8 cellular contexts compared by ENCODE assay signal in the genomic region with DNA sequence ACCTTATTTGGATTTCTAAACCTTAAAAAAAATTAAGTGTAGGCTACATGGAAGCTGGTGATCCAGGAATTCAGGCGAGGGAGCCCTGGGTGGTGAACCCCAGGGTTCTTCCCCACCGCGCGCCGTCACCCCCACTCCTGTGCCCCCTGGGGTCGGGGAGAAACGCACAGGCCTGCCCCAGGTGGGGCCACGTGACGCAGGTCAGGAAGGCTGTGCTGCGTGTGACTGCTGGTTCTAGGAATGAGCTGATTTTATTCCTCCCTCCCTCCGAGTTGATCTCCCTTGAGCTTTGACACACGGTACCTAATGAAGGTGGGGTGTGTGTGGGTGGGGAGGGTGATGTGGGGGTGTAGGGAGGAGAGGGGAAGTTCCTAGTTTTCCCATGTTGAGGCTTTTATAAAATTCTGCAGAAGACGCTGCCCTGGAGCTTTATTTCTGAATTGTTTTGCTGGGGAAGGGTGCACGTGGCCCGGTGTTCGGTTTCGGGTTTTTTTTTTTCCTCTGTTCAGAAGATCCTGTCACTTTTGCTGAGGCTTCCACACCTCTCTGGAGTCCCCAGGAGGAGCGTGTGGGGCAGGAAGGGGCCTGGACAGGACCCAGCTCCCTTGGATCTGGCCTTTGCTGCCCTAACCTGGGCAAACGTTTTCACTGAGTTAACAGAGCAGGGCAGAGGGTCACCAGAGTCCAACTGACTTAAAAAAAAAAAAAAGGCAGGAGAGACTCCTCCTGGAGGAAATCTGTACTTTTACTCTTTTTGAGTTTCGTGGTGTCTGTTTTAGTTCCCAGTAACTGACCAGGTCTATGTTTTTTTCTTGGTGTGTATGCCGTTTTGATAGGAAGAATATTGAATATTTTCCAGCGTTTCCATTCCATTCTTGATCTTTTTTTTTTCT. TPM values are rescaled to one million over a fixed set of nuclear protein-coding genes. Genes with fewer than 3 reads are reported as not detected.
DNase-seq lines count a peak whose midpoint lies in the region; ATAC-seq and TF ChIP-seq lines count a peak whose summit lies in the region.

No MANE protein-coding gene starts in this region.

- H3F3A ChIP-seq in neural progenitor cell (ENCODE audit: low read depth), result peaks cover 59% of the 10 kb centered on the region

- no peak overlapping the region for H3K27ac Mint-ChIP-seq in neural progenitor cell

- peak overlapping the region; percentile 94 for H3K4me2 ChIP-seq in neural progenitor cell

- H3K4me1 Mint-ChIP-seq in neural progenitor cell, result peaks cover 67% of the 10 kb centered on the region

- H3K9ac ChIP-seq in neural progenitor cell, result no peak overlapping the region

- no peak for ATAC-seq in GM21786 (IDR thresholded peaks at IDR 0.05; ENCODE audit: unreplicated experiment)
- ATAC-seq in HG02884 (IDR thresholded peaks at IDR 0.05; ENCODE audit: unreplicated experiment), result no peak

- peak overlapping the region; percentile 81 for H3K4me3 Mint-ChIP-seq in neural progenitor cell

- H3K27ac ChIP-seq in epithelial cell of prostate, result peak overlapping the region; percentile 46
- H3K27ac ChIP-seq in neural progenitor cell, result no peak overlapping the region

- H4K20me1 ChIP-seq in neural progenitor cell (ENCODE audit: low read depth), result peaks cover 32% of the 10 kb centered on the region

- H3K4me1 ChIP-seq in neural progenitor cell, result peaks cover 49% of the 10 kb centered on the region

- peaks cover 54% of the 10 kb centered on the region for H3K27me3 ChIP-seq in neural progenitor cell

- peak; percentile 31 for DNase-seq in activated CD4-positive, alpha-beta T cell treated with anti-CD3 and anti-CD28 coated beads, Interleukin-2, amount 50 U/mL, for 1 hour
- DNase-seq in epithelial cell of prostate (ENCODE audit: low read depth, low spot score) (no peak), neural progenitor cell (ENCODE audit: low spot score) (peak; percentile 40), middle frontal gyrus (ENCODE audit: extremely low spot score, low spot score) (no peak)

- H3K9me3 Mint-ChIP-seq in neural progenitor cell, result peaks cover 2% of the 10 kb centered on the region

- TF ChIP-seq POLR2A in GM10847 (IDR thresholded peaks at IDR 0.05; ENCODE audit: extremely low read depth, insufficient read length), result peak; percentile 3

- H3K36me3 Mint-ChIP-seq in neural progenitor cell, result no peaks in the 10 kb centered on the region

- 0 out of 2 replicates have a peak, but pooled peaks have one; percentile 0 for TF ChIP-seq EP300 in Ishikawa (IDR thresholded peaks at IDR 0.05; ENCODE audit: borderline replicate concordance)

- H3K9me3 ChIP-seq in neural progenitor cell (ENCODE audit: low read depth), result no peaks in the 10 kb centered on the region

- no peaks in the 10 kb centered on the region for H3K36me3 ChIP-seq in neural progenitor cell

- H3K4me3 ChIP-seq in neural progenitor cell, result peak overlapping the region; percentile 61

- no peak overlapping the region for H2AFZ ChIP-seq in neural progenitor cell (replicated peaks)

- peaks cover 26% of the 10 kb centered on the region for H3K27me3 Mint-ChIP-seq in neural progenitor cell (ENCODE audit: insufficient read depth, low read depth)

- TF ChIP-seq RAD21 in Ishikawa (IDR thresholded peaks at IDR 0.05; ENCODE audit: low read depth), result no peak; the same call in 1 of the 2 replicates

- peaks cover 4% of the 10 kb centered on the region for H3K79me2 ChIP-seq in neural progenitor cell (ENCODE audit: low read depth)

- TF ChIP-seq CTCF in neural progenitor cell (IDR thresholded peaks at IDR 0.05), result no peak

TF ChIP-seq in Ishikawa, 13 proteins besides CTCF, POLR2A, EP300 and RAD21:
- TF ChIP-seq TCF12 (IDR thresholded peaks at IDR 0.05; ENCODE audit: low read depth), result no peak
- TF ChIP-seq EGR1 (IDR thresholded peaks at IDR 0.05), result 0 out of 2 replicates have a peak, but pooled peaks have one; percentile 35
- 0 out of 2 replicates have a peak, but pooled peaks have one; percentile 9 for TF ChIP-seq ZBTB7A (IDR thresholded peaks at IDR 0.05; ENCODE audit: low read depth)
- TF ChIP-seq NFIC (IDR thresholded peaks at IDR 0.05), result no peak
- peak; percentile 94 for TF ChIP-seq USF1 (IDR thresholded peaks at IDR 0.05)
TF ChIP-seq in Ishikawa: peak in this region for 3.

RNA-seq across cellular contexts. Expression of gene GSE1, which starts 55.8 kb away (rescaled TPM):
- 7.7 and 20.4 TPM in 2 replicates for total RNA-seq in neural progenitor cell (ENCODE audit: low replicate concordance)

Comparison
In these comparisons a context has a peak if more than half of its experiments do, and no peak if none do; other contexts are left out.
1. DNase-seq: peak in activated CD4-positive, alpha-beta T cell treated with anti-CD3 and anti-CD28 coated beads, Interleukin-2, amount 50 U/mL, for 1 hour (single experiment) and neural progenitor cell (single experiment); none in epithelial cell of prostate (single experiment) and middle frontal gyrus (single experiment).